9 cellular contexts compared by ENCODE assay signal in genomic region chr1:15260418-15261154, GRCh38. TPM values are rescaled to one million over a fixed set of nuclear protein-coding genes. Genes with fewer than 3 reads are reported as not detected.
DNase-seq lines count a peak whose midpoint lies in the region; ATAC-seq, FAIRE-seq and TF ChIP-seq lines count a peak whose summit lies in the region.
"Had no signal": no experiment of that assay in that cellular context is flagged by ENCODE, and none has a peak within 500 bp of the region (broad histone marks: within the 10 kb centered on the region; RNA-seq: fewer than 3 reads in every experiment).

No MANE protein-coding gene starts in this region.

- no peak overlapping the region for H4K8ac ChIP-seq in trophoblast cell (ENCODE audit: low read depth, low read length)

- H3K14ac ChIP-seq in trophoblast cell (ENCODE audit: low read length) = no peak overlapping the region

- DNase-seq in HCEC 1CT (peak; percentile 17), RWPE1 (ENCODE audit: low spot score) (peak; percentile 45), endothelial cell of umbilical vein (ENCODE audit: low read depth, low spot score) (peak; percentile 64), trophoblast cell (peak; percentile 13 to 59), inferior parietal cortex (ENCODE audit: extremely low spot score) (no peak), NCI-H1105 (lab: John Stamatoyannopoulos, UW) (no peak)

- no peak overlapping the region for H3K4ac ChIP-seq in trophoblast cell (ENCODE audit: low read depth, low read length)

- POLR2A ChIA-PET in RWPE1 (lab: Yijun Ruan, JAX; ENCODE audit: low non-redundant PET) = no interaction called here
- POLR2A ChIA-PET in endothelial cell of umbilical vein (lab: Charles Lee) = no interaction called here

- peaks cover 23% of the 10 kb centered on the region for H3K4me1 ChIP-seq in endothelial cell of umbilical vein (ENCODE audit: control insufficient read depth, extremely low read depth, insufficient read depth, low read length)
- peaks cover 0 to 3% of the 10 kb centered on the region in 2 experiments for H3K4me1 ChIP-seq in trophoblast cell (ENCODE audit: control insufficient read depth in 1 of 2, insufficient read depth in 2 of 2, low read length in 2 of 2)

- no peak for TF ChIP-seq POLR2A in endothelial cell of umbilical vein (IDR thresholded peaks at IDR 0.05; ENCODE audit: low read depth, low read length)

- no CpG with 5 or more reads among the region's 12 CpGs for WGBS in trophoblast cell (ENCODE audit: extremely low coverage, insufficient coverage, insufficient read length)

- no peaks in the 10 kb centered on the region for H3K79me1 ChIP-seq in trophoblast cell (ENCODE audit: low read length)

- dilution Hi-C loops in endothelial cell of umbilical vein (cut with MboI; ENCODE audit: extremely low pct_ligation_motif_present, low sequenced_read_pairs) = no loop called here

- no peak overlapping the region for H4K91ac ChIP-seq in trophoblast cell (ENCODE audit: low read depth, low read length)

- H4K12ac ChIP-seq in trophoblast cell (ENCODE audit: low read depth, low read length) = no peak overlapping the region

- H3K9ac ChIP-seq in endothelial cell of umbilical vein (replicated peaks; ENCODE audit: extremely low read depth, insufficient read depth, low read length) = peak overlapping the region; percentile 54
- no peak overlapping the region for H3K9ac ChIP-seq in trophoblast cell (ENCODE audit: low read length)

- CTCF ChIA-PET in RWPE1 (lab: Yijun Ruan, JAX) (no interaction called here), endothelial cell of umbilical vein (lab: Charles Lee) (interaction anchor here (1.0 to 4.3 kb wide), 7 partner anchors 10 to 137 kb away, joined by 3 to 33 read pairs (median 7); partner anchors contain the start of genes FHAD1 and TMEM51)

- ATAC-seq in GM19467 (IDR thresholded peaks at IDR 0.05; ENCODE audit: unreplicated experiment) (no peak), HG02840 (IDR thresholded peaks at IDR 0.05; ENCODE audit: low FRiP score, unreplicated experiment) (no peak)

- H2AK5ac ChIP-seq in trophoblast cell (ENCODE audit: low read length) = no peak overlapping the region

- H4K20me1 ChIP-seq in endothelial cell of umbilical vein (replicated peaks; ENCODE audit: control insufficient read depth, extremely low read depth, insufficient read depth, low read length) = no peaks in the 10 kb centered on the region

- no peak overlapping the region for H2BK5ac ChIP-seq in trophoblast cell (ENCODE audit: low read depth, low read length, poor library complexity)

- H2BK120ac ChIP-seq in trophoblast cell (ENCODE audit: insufficient read depth, low read length, poor library complexity) = no peak overlapping the region

- no peaks in the 10 kb centered on the region for H3K9me3 ChIP-seq in endothelial cell of umbilical vein (replicated peaks; ENCODE audit: control insufficient read depth, insufficient read depth, low read length)
- H3K9me3 ChIP-seq in trophoblast cell (ENCODE audit: insufficient read depth, low read depth, low read length) = no peaks in the 10 kb centered on the region

- intact Hi-C loops in endothelial cell of umbilical vein (cut with micrococcal nuclease) = loop anchor here (1.0 to 2.0 kb wide), 7 partner anchors 12 to 252 kb away; partner anchors contain the start of gene FHAD1

- H3K18ac ChIP-seq in trophoblast cell (ENCODE audit: low read length) = no peak overlapping the region

- peak; percentile 58 for FAIRE-seq in endothelial cell of umbilical vein (lab: Jason Lieb, UNC)

- H3K4me3 ChIP-seq in endothelial cell of umbilical vein (replicated peaks in 1 of 3; ENCODE audit: insufficient read depth in 1 of 3, low read depth in 1 of 3, low read length in 3 of 3) (no peak overlapping the region), trophoblast cell (ENCODE audit: low read depth, low read length) (no peak overlapping the region)

- peak overlapping the region; percentile 61 for H3K4me2 ChIP-seq in endothelial cell of umbilical vein (ENCODE audit: insufficient read depth, low read length)
- no peak overlapping the region for H3K4me2 ChIP-seq in trophoblast cell (ENCODE audit: low read length)

- H3K36me3 ChIP-seq in endothelial cell of umbilical vein (ENCODE audit: control insufficient read depth in 2 of 2, extremely low read depth in 1 of 2, insufficient read depth in 2 of 2, low read length in 2 of 2) (no peaks in the 10 kb centered on the region), trophoblast cell (ENCODE audit: control insufficient read depth in 1 of 2, insufficient read depth in 2 of 2, low read length in 2 of 2) (no peaks in the 10 kb centered on the region)

- peak overlapping the region; percentile 79 for H2AFZ ChIP-seq in endothelial cell of umbilical vein (ENCODE audit: low read depth, low read length)
- no peak overlapping the region for H2AFZ ChIP-seq in trophoblast cell (ENCODE audit: insufficient read depth, low read length, poor library complexity)

- TF ChIP-seq CTCF in RWPE1 (conservative IDR thresholded peaks at IDR 0.05; ENCODE audit: low read depth) = no peak
- no peak for TF ChIP-seq CTCF in endothelial cell of umbilical vein (IDR thresholded peaks at IDR 0.05; ENCODE audit: extremely low read depth in 1 of 2, insufficient read depth in 1 of 2, low read depth in 1 of 2, low read length in 2 of 2)

- H3K79me2 ChIP-seq in endothelial cell of umbilical vein (ENCODE audit: control insufficient read depth, insufficient read depth, low read length) (no peaks in the 10 kb centered on the region), trophoblast cell (ENCODE audit: control insufficient read depth, insufficient read depth, low read length, poor library complexity) (no peaks in the 10 kb centered on the region)

- H3K27me3 ChIP-seq in endothelial cell of umbilical vein (ENCODE audit: control insufficient read depth in 2 of 2, insufficient read depth in 2 of 2, low read length in 2 of 2) (peaks cover 1 to 5% of the 10 kb centered on the region in 2 experiments), trophoblast cell (ENCODE audit: insufficient read depth, low read length) (no peaks in the 10 kb centered on the region)

- no TSS peak for BruUV-seq in endothelial cell of umbilical vein (replicated peaks; lab: Mats Ljungman, UMichigan)

- H2BK12ac ChIP-seq in trophoblast cell (ENCODE audit: low read length) = no peak overlapping the region

- H3K9me1 ChIP-seq in endothelial cell of umbilical vein (replicated peaks; ENCODE audit: control insufficient read depth, extremely low read depth, insufficient read depth, low read length) = no peaks in the 10 kb centered on the region

- no peak overlapping the region for H3K27ac ChIP-seq in RWPE1
- H3K27ac ChIP-seq in endothelial cell of umbilical vein (ENCODE audit: insufficient read depth, low read depth, low read length) = peak overlapping the region; percentile 78
- H3K27ac ChIP-seq in trophoblast cell (ENCODE audit: low read depth, low read length) = no peak overlapping the region

- H3K23ac ChIP-seq in trophoblast cell (ENCODE audit: low read length) = no peak overlapping the region

TF ChIP-seq in endothelial cell of umbilical vein, 7 proteins besides CTCF, POLR2A, EP300 and RAD21:
- TF ChIP-seq JUN (IDR thresholded peaks at IDR 0.05; ENCODE audit: borderline replicate concordance, insufficient read depth, insufficient read length, low read depth) (peak; percentile 76), MAX (IDR thresholded peaks at IDR 0.05; ENCODE audit: insufficient read depth, insufficient read length) (no peak), EZH2 (IDR thresholded peaks at IDR 0.05; ENCODE audit: borderline replicate concordance, low read depth, low read length, severe bottlenecking) (no peak), GATA2 (IDR thresholded peaks at IDR 0.05; ENCODE audit: insufficient read depth, insufficient read length, low read depth, low read length) (peak; percentile 39), POLR2AphosphoS5 (IDR thresholded peaks at IDR 0.05; ENCODE audit: insufficient read depth, low read depth, low read length) (peak; percentile 28), FOS (IDR thresholded peaks at IDR 0.05; ENCODE audit: borderline replicate concordance, insufficient read depth, low read length) (peak; percentile 84)

RNA-seq across cellular contexts. Expression of gene FHAD1, which starts 13.6 kb away (rescaled TPM):
- 0.51 and 0.69 TPM in 2 replicates for total RNA-seq in endothelial cell of umbilical vein
- polyA plus RNA-seq in endothelial cell of umbilical vein = 0.04 TPM in 1 of 2 replicates, not detected in the other
- 0.07 and 0.08 TPM in 2 replicates for polyA plus RNA-seq in endothelial cell of umbilical vein (2011; cell fraction: cytosol; rRNA removed)
- 0.24 and 0.38 TPM in 2 replicates for polyA plus RNA-seq in endothelial cell of umbilical vein (2011; cell fraction: nucleus; rRNA removed)
- polyA plus RNA-seq in endothelial cell of umbilical vein (2012) = 0.14 and 0.36 TPM in 2 replicates
- not detected in 2 replicates for polyA minus RNA-seq in endothelial cell of umbilical vein
- not detected for polyA minus RNA-seq in endothelial cell of umbilical vein (2011; cell fraction: cytosol; rRNA and poly(A)+ RNA removed)
- 0.14 and 0.24 TPM in 2 replicates for polyA minus RNA-seq in endothelial cell of umbilical vein (2011; cell fraction: nucleus; rRNA and poly(A)+ RNA removed)
- 0.06 and 0.11 TPM in 2 replicates for polyA plus RNA-seq in trophoblast cell (2013)
- total RNA-seq: left lobe of liver had no signal

Comparison
In these comparisons a context has a peak if more than half of its experiments do, and no peak if none do; other contexts are left out.
1. DNase-seq: peak in HCEC 1CT (single experiment), RWPE1 (single experiment), endothelial cell of umbilical vein (single experiment) and trophoblast cell (2 of 2); none in inferior parietal cortex (single experiment) and NCI-H1105 (single experiment).